Comparison of ENCODE assay signal across 15 cellular contexts in the genomic region with DNA sequence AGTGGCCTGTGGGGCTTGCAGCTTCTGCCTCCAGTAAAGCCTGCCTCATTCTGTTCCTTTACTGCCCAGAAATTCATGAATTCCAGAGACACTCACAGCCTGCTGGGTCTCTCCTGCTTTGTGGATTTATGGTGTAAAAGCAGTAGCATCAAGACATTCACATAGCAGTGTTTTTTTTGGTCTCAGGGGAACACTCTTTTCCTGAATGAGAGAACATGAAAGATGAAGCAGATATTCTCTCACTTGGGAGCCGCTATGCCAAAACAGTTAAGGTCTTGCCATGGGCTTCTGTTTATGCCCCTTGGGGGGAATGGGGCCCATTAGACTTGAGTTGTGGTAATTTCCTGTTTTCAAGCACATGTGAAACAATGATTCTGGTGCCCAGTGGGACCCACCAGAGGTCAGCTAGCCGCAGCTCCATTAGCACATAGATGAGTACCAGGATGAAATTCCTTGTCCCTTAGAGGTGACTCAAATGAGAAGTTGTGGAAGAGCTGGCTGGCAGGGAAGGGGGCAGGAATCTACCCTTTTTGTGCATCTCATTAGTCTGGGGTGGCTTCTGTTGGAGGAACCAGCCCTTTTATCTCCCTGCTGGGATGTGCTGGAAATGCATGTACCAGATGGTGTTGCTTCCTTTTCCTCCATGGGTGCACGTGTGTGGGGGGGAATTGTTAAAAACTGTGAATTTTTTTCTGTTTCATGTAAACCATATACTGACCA. TPM values are rescaled to one million over a fixed set of nuclear protein-coding genes. Genes with fewer than 3 reads are reported as not detected.
"Had no signal": no experiment of that assay in that cellular context is flagged by ENCODE, and none has a peak within 500 bp of the region (broad histone marks: within the 10 kb centered on the region; RNA-seq: fewer than 3 reads in every experiment).

No MANE protein-coding gene starts in this region.

- H3K36me3 ChIP-seq: esophagus muscularis mucosa, prostate gland, thyroid gland, WERI-Rb-1 had no signal

- H3K27me3 ChIP-seq: esophagus muscularis mucosa, thyroid gland had no signal

- H3K9me3 Mint-ChIP-seq: activated naive CD4-positive, alpha-beta T cell treated with anti-CD3 and anti-CD28 coated beads, Interleukin-2, amount 50 U/mL, for 24 hours; dendritic cell treated with granulocyte-macrophage colony-stimulating factor and Interleukin-4, amounts not matched to agents 40 ng/mL and 50 ng/mL, for 4 days; naive thymus-derived CD8-positive, alpha-beta T cell had no signal

- H3K27me3 Mint-ChIP-seq: dendritic cell treated with granulocyte-macrophage colony-stimulating factor and Interleukin-4, amounts not matched to agents 40 ng/mL and 50 ng/mL, for 4 days had no signal

- H3K9me3 ChIP-seq: esophagus muscularis mucosa, prostate gland, thyroid gland had no signal

- H3K36me3 Mint-ChIP-seq: activated naive CD4-positive, alpha-beta T cell treated with anti-CD3 and anti-CD28 coated beads, Interleukin-2, amount 50 U/mL, for 24 hours; naive thymus-derived CD8-positive, alpha-beta T cell had no signal

- H3K27ac Mint-ChIP-seq: activated naive CD4-positive, alpha-beta T cell treated with anti-CD3 and anti-CD28 coated beads, Interleukin-2, amount 50 U/mL, for 24 hours; dendritic cell treated with granulocyte-macrophage colony-stimulating factor and Interleukin-4, amounts not matched to agents 40 ng/mL and 50 ng/mL, for 4 days; naive thymus-derived CD8-positive, alpha-beta T cell had no signal

- DNase-seq: activated CD4-positive, alpha-beta T cell treated with anti-CD3 and anti-CD28 coated beads, Interleukin-2, amount 50 U/mL, for 4 hours; activated gamma-delta T cell; effector CD8-positive, alpha-beta T cell; mesenchymal stem cell; naive thymus-derived CD8-positive, alpha-beta T cell; right cardiac atrium; stimulated activated CD4-positive, alpha-beta T cell treated with anti-CD3 and anti-CD28 coated beads, Interleukin-2, amount 100 ng/mL, for 24 hours; stimulated activated naive CD4-positive, alpha-beta T cell treated with Interleukin-2 at 50 U/mL for 16 hours; thyroid gland; WERI-Rb-1 had no signal

- H3K4me1 Mint-ChIP-seq: activated naive CD4-positive, alpha-beta T cell treated with anti-CD3 and anti-CD28 coated beads, Interleukin-2, amount 50 U/mL, for 24 hours; naive thymus-derived CD8-positive, alpha-beta T cell had no signal

- H3K27ac ChIP-seq: esophagus muscularis mucosa, prostate gland, thyroid gland, WERI-Rb-1 had no signal

- H3K4me3 ChIP-seq: esophagus muscularis mucosa, prostate gland, thyroid gland had no signal

- H3K4me3 Mint-ChIP-seq: activated naive CD4-positive, alpha-beta T cell treated with anti-CD3 and anti-CD28 coated beads, Interleukin-2, amount 50 U/mL, for 24 hours; dendritic cell treated with granulocyte-macrophage colony-stimulating factor and Interleukin-4, amounts not matched to agents 40 ng/mL and 50 ng/mL, for 4 days; naive thymus-derived CD8-positive, alpha-beta T cell had no signal

- H3K4me1 ChIP-seq: esophagus muscularis mucosa, prostate gland, thyroid gland had no signal

RNA-seq across cellular contexts. Expression of a gene that starts 13.2 kb away (rescaled TPM):
- total RNA-seq: activated CD8-positive, alpha-beta memory T cell treated with anti-CD3 and anti-CD28 coated beads for 36 hours; naive thymus-derived CD8-positive, alpha-beta T cell had no signal
- polyA plus RNA-seq: naive thymus-derived CD8-positive, alpha-beta T cell had no signal
